Comparison of ENCODE assay signal across 8 cellular contexts in genomic region chr12:116516657-116517056, GRCh38. TPM values are rescaled to one million over a fixed set of nuclear protein-coding genes. Genes with fewer than 3 reads are reported as not detected.
"Had no signal": no experiment of that assay in that cellular context is flagged by ENCODE, and none has a peak within 500 bp of the region (broad histone marks: within the 10 kb centered on the region; RNA-seq: fewer than 3 reads in every experiment).

No MANE protein-coding gene starts in this region.

- H3K4me3 ChIP-seq: GM23338, HAP-1 had no signal

- H3K9me3 ChIP-seq: HAP-1 had no signal

- H3K27ac ChIP-seq: HL-60 had no signal

- DNase-seq: H7, HFFc6, KBM-7 had no signal

- H3K36me3 ChIP-seq: HAP-1 had no signal

- H3K27ac Mint-ChIP-seq: GM23338, HFFc6, IgD-negative memory B cell had no signal

- H3K9me3 Mint-ChIP-seq: GM23338, HFFc6 had no signal

- ATAC-seq: HCT116 had no signal

- H3K4me3 Mint-ChIP-seq: GM23338, HFFc6, IgD-negative memory B cell had no signal

- H3K4me2 ChIP-seq: GM23338 had no signal

- H2AFZ ChIP-seq: GM23338 had no signal

- H3K27me3 Mint-ChIP-seq: IgD-negative memory B cell had no signal

- H3K4me1 ChIP-seq: HAP-1 had no signal

RNA-seq across cellular contexts. Expression of gene MAP1LC3B2, which starts 42.5 kb away (rescaled TPM):
- total RNA-seq: H7 had no signal
